Comparison of ENCODE assay signal across 1 cellular context in genomic region chr1:29249170-29249691, GRCh38.
TF ChIP-seq lines count a peak whose summit lies in the region.

No MANE protein-coding gene starts in this region.

TF ChIP-seq in WTC11, 78 proteins besides CTCF, POLR2A, EP300 and RAD21 (continued from another document):
- TF ChIP-seq MAX (CRISPR knock-in tag; IDR thresholded peaks at IDR 0.05) (no peak; the same call in 1 of the 2 replicates), TP53 (CRISPR knock-in tag; IDR thresholded peaks at IDR 0.05) (no peak), ZNF263 (CRISPR knock-in tag; IDR thresholded peaks at IDR 0.05; ENCODE audit: low read depth) (no peak), ZSCAN18 (CRISPR knock-in tag; IDR thresholded peaks at IDR 0.05) (no peak), CREM (CRISPR knock-in tag; IDR thresholded peaks at IDR 0.05) (no peak), ZNF532 (CRISPR knock-in tag; IDR thresholded peaks at IDR 0.05; ENCODE audit: borderline replicate concordance) (no peak), NFATC4 (CRISPR knock-in tag; IDR thresholded peaks at IDR 0.05) (no peak), GRHL2 (CRISPR knock-in tag; IDR thresholded peaks at IDR 0.05; ENCODE audit: insufficient replicate concordance, severe bottlenecking) (no peak), PRRX2 (CRISPR knock-in tag; IDR thresholded peaks at IDR 0.05) (no peak), IRF1 (CRISPR knock-in tag; IDR thresholded peaks at IDR 0.05) (no peak), ZNF232 (CRISPR knock-in tag; IDR thresholded peaks at IDR 0.05) (no peak), NFE2L1 (CRISPR knock-in tag; IDR thresholded peaks at IDR 0.05) (no peak), ETV6 (CRISPR knock-in tag; IDR thresholded peaks at IDR 0.05) (peak; percentile 85), ZNF512 (CRISPR knock-in tag; IDR thresholded peaks at IDR 0.05; ENCODE audit: borderline replicate concordance) (no peak), MYBL2 (CRISPR knock-in tag; IDR thresholded peaks at IDR 0.05) (no peak), HMGXB4 (CRISPR knock-in tag; IDR thresholded peaks at IDR 0.05) (no peak), RELA (CRISPR knock-in tag; IDR thresholded peaks at IDR 0.05; ENCODE audit: borderline replicate concordance) (no peak), CREB1 (CRISPR knock-in tag; IDR thresholded peaks at IDR 0.05) (no peak), SMAD4 (CRISPR knock-in tag; IDR thresholded peaks at IDR 0.05) (peak; percentile 83; the same call in 1 of the 2 replicates), TEAD4 (CRISPR knock-in tag; IDR thresholded peaks at IDR 0.05) (no peak), KAT7 (CRISPR knock-in tag; IDR thresholded peaks at IDR 0.05; ENCODE audit: borderline replicate concordance) (no peak), PREB (CRISPR knock-in tag; IDR thresholded peaks at IDR 0.05; ENCODE audit: borderline replicate concordance) (no peak), E2F1 (CRISPR knock-in tag; IDR thresholded peaks at IDR 0.05) (no peak), HMGA2 (CRISPR knock-in tag; IDR thresholded peaks at IDR 0.05) (no peak), GABPB1 (CRISPR knock-in tag; IDR thresholded peaks at IDR 0.05) (no peak), EMX1 (CRISPR knock-in tag; IDR thresholded peaks at IDR 0.05) (no peak), IRF2 (CRISPR knock-in tag; IDR thresholded peaks at IDR 0.05; ENCODE audit: borderline replicate concordance, low read depth) (no peak), PRDM15 (CRISPR knock-in tag; IDR thresholded peaks at IDR 0.05) (no peak), ATF2 (CRISPR knock-in tag; IDR thresholded peaks at IDR 0.05; ENCODE audit: borderline replicate concordance, low read depth) (no peak), ZNF396 (CRISPR knock-in tag; IDR thresholded peaks at IDR 0.05; ENCODE audit: borderline replicate concordance) (no peak), USF1 (CRISPR knock-in tag; IDR thresholded peaks at IDR 0.05) (no peak), ZNF423 (CRISPR knock-in tag; IDR thresholded peaks at IDR 0.05) (peak; percentile 82), ZBTB43 (CRISPR knock-in tag; IDR thresholded peaks at IDR 0.05) (peak; percentile 93; the same call in 1 of the 2 replicates), NR2C2 (CRISPR knock-in tag; IDR thresholded peaks at IDR 0.05) (no peak), CDX4 (CRISPR knock-in tag; IDR thresholded peaks at IDR 0.05; ENCODE audit: borderline replicate concordance) (no peak), MLX (CRISPR knock-in tag; IDR thresholded peaks at IDR 0.05) (no peak), ZNF317 (CRISPR knock-in tag; IDR thresholded peaks at IDR 0.05; ENCODE audit: borderline replicate concordance, low read depth) (no peak)
